Comparison of ENCODE assay signal across 26 cellular contexts in genomic region chr10:53325073-53325472, GRCh38.
A peak's percentile ranks its signal among the peaks of the same experiment; 100 is the strongest.
DNase-seq lines count a peak whose midpoint lies in the region; ATAC-seq and TF ChIP-seq lines count a peak whose summit lies in the region.
"Had no signal": no experiment of that assay in that cellular context is flagged by ENCODE, and none has a peak within 500 bp of the region (broad histone marks: within the 10 kb centered on the region; RNA-seq: fewer than 3 reads in every experiment).

No MANE protein-coding gene starts in this region.

- in situ Hi-C loops in astrocyte of the spinal cord (cut with HindIII; ENCODE audit: low sequenced_read_pairs) = no loop called here

- peaks cover 2% of the 10 kb centered on the region for H3K9me3 Mint-ChIP-seq in activated CD4-positive, alpha-beta T cell treated with anti-CD3 and anti-CD28 coated beads, Interleukin-2, amount 10 ng/mL, durations not matched to agents 7 days and 5 days
- 0 out of 2 replicates have a peak, but pooled peaks cover under 1% of the 10 kb centered on the region for H3K9me3 Mint-ChIP-seq in WTC11

- no peak overlapping the region for H3K4me3 Mint-ChIP-seq in activated CD4-positive, alpha-beta T cell treated with anti-CD3 and anti-CD28 coated beads, Interleukin-2, amount 10 ng/mL, durations not matched to agents 7 days and 5 days
- H3K4me3 Mint-ChIP-seq in WTC11 = no peak overlapping the region
- H3K4me3 Mint-ChIP-seq: activated CD4-positive, alpha-beta T cell treated with anti-CD3 and anti-CD28 coated beads for 36 hours; activated T-cell treated with anti-CD3 and anti-CD28 coated beads, Interleukin-2, amount 50 U/mL, for 24 hours; CD8-positive, alpha-beta T cell; natural killer cell; T-helper 1 cell treated with Interleukin-12 subunit alpha and Interleukin-12 subunit beta and Interleukin-4 antibody, amounts not matched to agents 30 μg/mL and 1 μg/mL, for 36 hours had no signal

- DNase-seq in LHCN-M2 (ENCODE audit: low read depth) (peak; percentile 50), astrocyte of the spinal cord (ENCODE audit: low read depth, low spot score) (peak; percentile 19), fibroblast of pulmonary artery (ENCODE audit: low read depth) (peak; percentile 36), NCI-H1694 treated with DMSO at 0.1 percent for 48 hours (lab: John Stamatoyannopoulos, UW) (no peak), WTC11 (ENCODE audit: low spot score) (no peak), NCI-H2081 (lab: John Stamatoyannopoulos, UW) (no peak)
- no peak for DNase-seq in activated CD4-positive, alpha-beta T cell treated with anti-CD3 and anti-CD28 coated beads, Interleukin-2, amount 10 ng/mL, durations not matched to agents 7 days and 5 days
- DNase-seq: activated CD4-positive, alpha-beta T cell treated with anti-CD3 and anti-CD28 coated beads for 36 hours; activated CD8-positive, alpha-beta memory T cell treated with anti-CD3 and anti-CD28 coated beads for 24 hours; activated gamma-delta T cell treated with Interleukin-2 at 50 U/mL for 16 hours; activated T-cell treated with anti-CD3 and anti-CD28 coated beads, Interleukin-2, amount 50 U/mL, for 24 hours; CD8-positive, alpha-beta T cell; left ventricle myocardium superior; midbrain; natural killer cell; NCI-H1436 treated with DMSO at 0.1 percent for 48 hours; NCI-H510A treated with DMSO at 0.1 percent for 48 hours; NK-92 treated with Interleukin-12 subunit alpha and Interleukin-12 subunit beta, amount 100 ng/mL, for 24 hours; retina; stimulated activated CD4-positive, alpha-beta T cell treated with anti-CD3 and anti-CD28 coated beads, Interleukin-12 subunit alpha, Interleukin-12 subunit beta, amount 100 ng/mL, for 4 hours; stimulated activated CD4-positive, alpha-beta T cell treated with anti-CD3 and anti-CD28 coated beads, Interleukin-4, amount 100 ng/mL, for 4 hours; stimulated activated naive CD4-positive, alpha-beta T cell; testis had no signal

- TF ChIP-seq CTCF in astrocyte of the spinal cord (IDR thresholded peaks at IDR 0.05; ENCODE audit: low read depth, low read length) = no peak
- TF ChIP-seq CTCF in fibroblast of pulmonary artery (IDR thresholded peaks at IDR 0.05; ENCODE audit: low read length, missing control alignments) = no peak
- no peak for TF ChIP-seq CTCF in WTC11 (IDR thresholded peaks at IDR 0.05)

- H3K27me3 Mint-ChIP-seq in activated CD4-positive, alpha-beta T cell treated with anti-CD3 and anti-CD28 coated beads, Interleukin-2, amount 10 ng/mL, durations not matched to agents 7 days and 5 days = no peaks in the 10 kb centered on the region
- no peaks in the 10 kb centered on the region for H3K27me3 Mint-ChIP-seq in WTC11 (ENCODE audit: low read depth)
- H3K27me3 Mint-ChIP-seq: activated CD4-positive, alpha-beta T cell treated with anti-CD3 and anti-CD28 coated beads for 36 hours; activated T-cell treated with anti-CD3 and anti-CD28 coated beads, Interleukin-2, amount 50 U/mL, for 24 hours had no signal

- H3K4me3 ChIP-seq in astrocyte of the spinal cord (ENCODE audit: low read depth, low read length) (no peak overlapping the region), fibroblast of pulmonary artery (replicated peaks; ENCODE audit: low read depth, low read length) (no peak overlapping the region)
- H3K4me3 ChIP-seq: hepatocyte, K562, testis had no signal

- no peak for ATAC-seq in WTC11
- ATAC-seq: activated CD4-positive, alpha-beta T cell treated with anti-CD3 and anti-CD28 coated beads for 36 hours; CD8-positive, alpha-beta T cell; K562; left ventricle myocardium superior; natural killer cell had no signal

- no peaks in the 10 kb centered on the region for H3K36me3 Mint-ChIP-seq in activated CD4-positive, alpha-beta T cell treated with anti-CD3 and anti-CD28 coated beads, Interleukin-2, amount 10 ng/mL, durations not matched to agents 7 days and 5 days (ENCODE audit: low read depth)
- peaks cover under 1% of the 10 kb centered on the region; the same call in 1 of the 2 replicates for H3K36me3 Mint-ChIP-seq in WTC11
- H3K36me3 Mint-ChIP-seq: CD8-positive, alpha-beta T cell; natural killer cell had no signal

- H3K4me1 Mint-ChIP-seq in activated CD4-positive, alpha-beta T cell treated with anti-CD3 and anti-CD28 coated beads, Interleukin-2, amount 10 ng/mL, durations not matched to agents 7 days and 5 days = peaks cover 11% of the 10 kb centered on the region
- H3K4me1 Mint-ChIP-seq in WTC11 = peaks cover 3% of the 10 kb centered on the region
- H3K4me1 Mint-ChIP-seq: activated CD4-positive, alpha-beta T cell treated with anti-CD3 and anti-CD28 coated beads for 36 hours had no signal

- POLR2A ChIA-PET in activated CD4-positive, alpha-beta T cell treated with anti-CD3 and anti-CD28 coated beads, Interleukin-2, amount 10 ng/mL, durations not matched to agents 7 days and 5 days (lab: Charles Lee) = no interaction called here
- POLR2A ChIA-PET in WTC11 (lab: Charles Lee) = no interaction called here

- no peak overlapping the region for H3K27ac Mint-ChIP-seq in activated CD4-positive, alpha-beta T cell treated with anti-CD3 and anti-CD28 coated beads, Interleukin-2, amount 10 ng/mL, durations not matched to agents 7 days and 5 days
- H3K27ac Mint-ChIP-seq in WTC11 = no peak overlapping the region
- H3K27ac Mint-ChIP-seq: activated CD4-positive, alpha-beta T cell treated with anti-CD3 and anti-CD28 coated beads for 36 hours; activated T-cell treated with anti-CD3 and anti-CD28 coated beads, Interleukin-2, amount 50 U/mL, for 24 hours; CD8-positive, alpha-beta T cell; natural killer cell; T-helper 1 cell treated with Interleukin-12 subunit alpha and Interleukin-12 subunit beta and Interleukin-4 antibody, amounts not matched to agents 30 μg/mL and 1 μg/mL, for 36 hours had no signal

- CTCF ChIA-PET in activated CD4-positive, alpha-beta T cell treated with anti-CD3 and anti-CD28 coated beads, Interleukin-2, amount 10 ng/mL, durations not matched to agents 7 days and 5 days (lab: Charles Lee) = no interaction called here
- CTCF ChIA-PET in WTC11 (lab: Charles Lee) = no interaction called here

TF ChIP-seq in WTC11, 78 proteins besides CTCF, POLR2A, EP300 and RAD21:
- TF ChIP-seq ZNF263 (CRISPR knock-in tag; IDR thresholded peaks at IDR 0.05; ENCODE audit: low read depth) (no peak), TCF7 (CRISPR knock-in tag; IDR thresholded peaks at IDR 0.05; ENCODE audit: low read depth) (no peak), ZNF416 (CRISPR knock-in tag; IDR thresholded peaks at IDR 0.05) (no peak), ATF1 (CRISPR knock-in tag; IDR thresholded peaks at IDR 0.05) (no peak)

Comparison
In these comparisons a context has a peak if more than half of its experiments do, and no peak if none do; other contexts are left out.
1. DNase-seq: peak in LHCN-M2 (single experiment), astrocyte of the spinal cord (single experiment) and fibroblast of pulmonary artery (single experiment); none in NCI-H1694 treated with DMSO at 0.1 percent for 48 hours (single experiment), activated CD4-positive, alpha-beta T cell treated with anti-CD3 and anti-CD28 coated beads, Interleukin-2, amount 10 ng/mL, durations not matched to agents 7 days and 5 days (single experiment), WTC11 (single experiment) and NCI-H2081 (0 of 2).